In genomic region chr3:122092460-122093165, GRCh38 we compare ENCODE assay signal across 9 cellular contexts. TPM values are rescaled to one million over a fixed set of nuclear protein-coding genes. Genes with fewer than 3 reads are reported as not detected.
DNase-seq lines count a peak whose midpoint lies in the region; ATAC-seq and TF ChIP-seq lines count a peak whose summit lies in the region.
"Had no signal": no experiment of that assay in that cellular context is flagged by ENCODE, and none has a peak within 500 bp of the region (broad histone marks: within the 10 kb centered on the region; RNA-seq: fewer than 3 reads in every experiment).

No MANE protein-coding gene starts in this region.

- no peaks in the 10 kb centered on the region for H3K9me3 ChIP-seq in hepatocyte (ENCODE audit: low read depth)
- H3K9me3 ChIP-seq: thoracic aorta had no signal

- H3K4me1 Mint-ChIP-seq in activated T-helper 1 cell treated with anti-CD3 and anti-CD28 coated beads, Interleukin-12 subunit alpha, Interleukin-12 subunit beta, Interleukin-2, Interleukin-4 antibody, amounts not matched to agents 30 ng/mL and 10 ng/mL and 1 ng/mL, durations not matched to agents 14 hours and 24 hours and 36 hours (ENCODE audit: low read depth), result peaks cover 40% of the 10 kb centered on the region
- peaks cover 39 to 58% of the 10 kb centered on the region in 2 donors for H3K4me1 Mint-ChIP-seq in stimulated activated naive B cell treated with anti-CD40 and anti-IgM and Interleukin-4, amounts not matched to agents 10 μg/mL and 1 μg/mL and 100 μg/mL, for 72 hours
- no peaks in the 10 kb centered on the region for H3K4me1 Mint-ChIP-seq in osteocyte (ENCODE audit: unreplicated experiment)

- peak overlapping the region; percentile 32 for H3K4me3 Mint-ChIP-seq in activated T-helper 1 cell treated with anti-CD3 and anti-CD28 coated beads, Interleukin-12 subunit alpha, Interleukin-12 subunit beta, Interleukin-2, Interleukin-4 antibody, amounts not matched to agents 30 ng/mL and 10 ng/mL and 1 ng/mL, durations not matched to agents 14 hours and 24 hours and 36 hours
- H3K4me3 Mint-ChIP-seq in stimulated activated naive B cell treated with anti-CD40 and anti-IgM and Interleukin-4, amounts not matched to agents 10 μg/mL and 1 μg/mL and 100 μg/mL, for 72 hours, result peak overlapping the region; percentile 48 to 50
- H3K4me3 Mint-ChIP-seq in osteocyte (ENCODE audit: unreplicated experiment), result no peak overlapping the region

- H3K79me2 ChIP-seq in hepatocyte, result no peaks in the 10 kb centered on the region

- H3K9me3 Mint-ChIP-seq in activated T-helper 1 cell treated with anti-CD3 and anti-CD28 coated beads, Interleukin-12 subunit alpha, Interleukin-12 subunit beta, Interleukin-2, Interleukin-4 antibody, amounts not matched to agents 30 ng/mL and 10 ng/mL and 1 ng/mL, durations not matched to agents 14 hours and 24 hours and 36 hours, result no peaks in the 10 kb centered on the region
- no peaks in the 10 kb centered on the region for H3K9me3 Mint-ChIP-seq in stimulated activated naive B cell treated with anti-CD40 and anti-IgM and Interleukin-4, amounts not matched to agents 10 μg/mL and 1 μg/mL and 100 μg/mL, for 72 hours
- H3K9me3 Mint-ChIP-seq in osteocyte (ENCODE audit: unreplicated experiment), result no peaks in the 10 kb centered on the region

- peak; percentile 37 for TF ChIP-seq CTCF in AG04449 (IDR thresholded peaks at IDR 0.05; ENCODE audit: insufficient read depth, low read length, missing control alignments)
- peak; percentile 29 for TF ChIP-seq CTCF in hepatocyte (IDR thresholded peaks at IDR 0.05; ENCODE audit: poor library complexity)
- no peak for TF ChIP-seq CTCF in osteocyte (IDR thresholded peaks at IDR 0.05)

- intact Hi-C loops in activated T-helper 1 cell treated with anti-CD3 and anti-CD28 coated beads, Interleukin-12 subunit alpha, Interleukin-12 subunit beta, Interleukin-2, Interleukin-4 antibody, amounts not matched to agents 30 ng/mL and 10 ng/mL and 1 ng/mL, durations not matched to agents 14 hours and 24 hours and 36 hours (cut with micrococcal nuclease), result loop anchor here (1.0 to 5.0 kb wide), 5 partner anchors 78 to 546 kb away; partner anchors contain the start of genes EAF2 and IQCB1

- H3K4me2 ChIP-seq in hepatocyte, result no peak overlapping the region

- H3K36me3 ChIP-seq in hepatocyte (replicated peaks; ENCODE audit: insufficient read depth, low read depth), result no peaks in the 10 kb centered on the region
- H3K36me3 ChIP-seq: thoracic aorta had no signal

- no peaks in the 10 kb centered on the region for H4K20me1 ChIP-seq in hepatocyte (ENCODE audit: insufficient read depth, poor library complexity, severe bottlenecking)

- no peaks in the 10 kb centered on the region for H3K27me3 Mint-ChIP-seq in activated T-helper 1 cell treated with anti-CD3 and anti-CD28 coated beads, Interleukin-12 subunit alpha, Interleukin-12 subunit beta, Interleukin-2, Interleukin-4 antibody, amounts not matched to agents 30 ng/mL and 10 ng/mL and 1 ng/mL, durations not matched to agents 14 hours and 24 hours and 36 hours (ENCODE audit: insufficient read depth)
- H3K27me3 Mint-ChIP-seq in stimulated activated naive B cell treated with anti-CD40 and anti-IgM and Interleukin-4, amounts not matched to agents 10 μg/mL and 1 μg/mL and 100 μg/mL, for 72 hours, result no peaks in the 10 kb centered on the region
- no peaks in the 10 kb centered on the region for H3K27me3 Mint-ChIP-seq in osteocyte (ENCODE audit: unreplicated experiment)

- H2AFZ ChIP-seq in hepatocyte, result no peak overlapping the region

- H3K4me3 ChIP-seq in AG04449 (ENCODE audit: low read depth, low read length) (no peak overlapping the region), hepatocyte (no peak overlapping the region)
- H3K4me3 ChIP-seq: thoracic aorta had no signal

- DNase-seq in AG04449 (ENCODE audit: low read depth, low spot score) (no peak), NCI-H69 (lab: John Stamatoyannopoulos, UW) (peak; percentile 2), hepatocyte (ENCODE audit: low spot score) (peak; percentile 23), osteocyte (ENCODE audit: extremely low spot score, unreplicated experiment) (no peak)
- peak; percentile 55 for DNase-seq in activated T-helper 1 cell treated with anti-CD3 and anti-CD28 coated beads, Interleukin-12 subunit alpha, Interleukin-12 subunit beta, Interleukin-2, Interleukin-4 antibody, amounts not matched to agents 30 ng/mL and 10 ng/mL and 1 ng/mL, durations not matched to agents 14 hours and 24 hours and 36 hours (ENCODE audit: low spot score)
- DNase-seq in stimulated activated naive B cell treated with anti-CD40 and anti-IgM and Interleukin-4, amounts not matched to agents 10 μg/mL and 1 μg/mL and 100 μg/mL, for 72 hours, result no peak

- peak overlapping the region; percentile 90 for H3K27ac Mint-ChIP-seq in activated T-helper 1 cell treated with anti-CD3 and anti-CD28 coated beads, Interleukin-12 subunit alpha, Interleukin-12 subunit beta, Interleukin-2, Interleukin-4 antibody, amounts not matched to agents 30 ng/mL and 10 ng/mL and 1 ng/mL, durations not matched to agents 14 hours and 24 hours and 36 hours
- peak overlapping the region; percentile 87 for H3K27ac Mint-ChIP-seq in stimulated activated naive B cell treated with anti-CD40 and anti-IgM and Interleukin-4, amounts not matched to agents 10 μg/mL and 1 μg/mL and 100 μg/mL, for 72 hours
- no peak overlapping the region for H3K27ac Mint-ChIP-seq in osteocyte (ENCODE audit: unreplicated experiment)

- H3K27ac ChIP-seq in hepatocyte, result no peak overlapping the region
- H3K27ac ChIP-seq: thoracic aorta had no signal

- POLR2A ChIA-PET in AG04449 (lab: Yijun Ruan, JAX), result no interaction called here

- H3K9me2 ChIP-seq in hepatocyte (replicated peaks; ENCODE audit: insufficient read depth), result no peaks in the 10 kb centered on the region

- peak; percentile 53 for ATAC-seq in GM19351 (IDR thresholded peaks at IDR 0.05; ENCODE audit: unreplicated experiment)
- ATAC-seq in stimulated activated naive B cell treated with anti-CD40 and anti-IgM and Interleukin-4, amounts not matched to agents 10 μg/mL and 1 μg/mL and 100 μg/mL, for 72 hours (replicated peaks), result peak; percentile 62 to 63
- ATAC-seq in HG02840 (IDR thresholded peaks at IDR 0.05; ENCODE audit: low FRiP score, unreplicated experiment), result no peak

- peaks cover 8% of the 10 kb centered on the region for H3K36me3 Mint-ChIP-seq in activated T-helper 1 cell treated with anti-CD3 and anti-CD28 coated beads, Interleukin-12 subunit alpha, Interleukin-12 subunit beta, Interleukin-2, Interleukin-4 antibody, amounts not matched to agents 30 ng/mL and 10 ng/mL and 1 ng/mL, durations not matched to agents 14 hours and 24 hours and 36 hours (ENCODE audit: low read depth)
- peaks cover 20 to 30% of the 10 kb centered on the region in 2 donors for H3K36me3 Mint-ChIP-seq in stimulated activated naive B cell treated with anti-CD40 and anti-IgM and Interleukin-4, amounts not matched to agents 10 μg/mL and 1 μg/mL and 100 μg/mL, for 72 hours
- no peaks in the 10 kb centered on the region for H3K36me3 Mint-ChIP-seq in osteocyte (ENCODE audit: unreplicated experiment)

- CTCF ChIA-PET in AG04449 (lab: Yijun Ruan, JAX), result no interaction called here

- 75% methylated on average over 2 of the region's 2 CpGs for WGBS in hepatocyte (ENCODE audit: low lambda C conversion rate, missing lambda C conversion rate)

- no peaks in the 10 kb centered on the region for H3K27me3 ChIP-seq in hepatocyte

- H3K4me1 ChIP-seq in hepatocyte (ENCODE audit: insufficient read depth), result no peaks in the 10 kb centered on the region

RNA-seq across cellular contexts. Expression of gene CD86, which starts 37.5 kb away (rescaled TPM):
- 2.7 and 3.8 TPM in 2 replicates for total RNA-seq in activated T-helper 1 cell treated with anti-CD3 and anti-CD28 coated beads, Interleukin-12 subunit alpha, Interleukin-12 subunit beta, Interleukin-2, Interleukin-4 antibody, amounts not matched to agents 30 ng/mL and 10 ng/mL and 1 ng/mL, durations not matched to agents 14 hours and 24 hours and 36 hours
- 0.56 TPM in 1 of 2 replicates, not detected in the other for total RNA-seq in hepatocyte
- polyA plus RNA-seq in hepatocyte, result 0.13 TPM in 1 of 2 replicates, not detected in the other
- not detected in 2 replicates for total RNA-seq in osteocyte

Comparison
In these comparisons a context has a peak if more than half of its experiments do, and no peak if none do; other contexts are left out.
1. DNase-seq: peak in NCI-H69 (single experiment), activated T-helper 1 cell treated with anti-CD3 and anti-CD28 coated beads, Interleukin-12 subunit alpha, Interleukin-12 subunit beta, Interleukin-2, Interleukin-4 antibody, amounts not matched to agents 30 ng/mL and 10 ng/mL and 1 ng/mL, durations not matched to agents 14 hours and 24 hours and 36 hours (single experiment) and hepatocyte (single experiment); none in AG04449 (single experiment), stimulated activated naive B cell treated with anti-CD40 and anti-IgM and Interleukin-4, amounts not matched to agents 10 μg/mL and 1 μg/mL and 100 μg/mL, for 72 hours (single experiment) and osteocyte (single experiment).